ENCODE assay signal across 8 cellular contexts in genomic region chr1:200029624-200030074, GRCh38. TPM values are rescaled to one million over a fixed set of nuclear protein-coding genes. Genes with fewer than 3 reads are reported as not detected.
DNase-seq lines count a peak whose midpoint lies in the region; ATAC-seq, FAIRE-seq and TF ChIP-seq lines count a peak whose summit lies in the region.

No MANE protein-coding gene starts in this region.

- no peak for FAIRE-seq in kidney (lab: Jason Lieb, UNC)

- CTCF ChIA-PET in activated CD4-positive, alpha-beta T cell treated with anti-CD3 and anti-CD28 coated beads, Interleukin-2, amount 10 ng/mL, durations not matched to agents 7 days and 5 days (lab: Charles Lee) = no interaction called here

- no peak overlapping the region for H3K27ac Mint-ChIP-seq in activated CD4-positive, alpha-beta T cell treated with anti-CD3 and anti-CD28 coated beads, Interleukin-2, amount 10 ng/mL, durations not matched to agents 7 days and 5 days
- H3K27ac Mint-ChIP-seq in activated T-helper 2 cell treated with anti-CD3 and anti-CD28 coated beads, Interferon-gamma antibody, Interleukin-2, Interleukin-4, amounts not matched to agents 10 μg/mL and 5 μg/mL and 100 μg/mL, durations not matched to agents 14 hours and 24 hours and 36 hours = no peak overlapping the region

- H3K9me3 ChIP-seq in kidney (ENCODE audit: control insufficient read depth in 1 of 2, low read length in 2 of 2) = no peaks in the 10 kb centered on the region
- no peaks in the 10 kb centered on the region for H3K9me3 ChIP-seq in stomach smooth muscle (ENCODE audit: control insufficient read depth in 2 of 2, low read length in 2 of 2)

- H3K27me3 ChIP-seq in stomach smooth muscle (ENCODE audit: control insufficient read depth in 1 of 2, insufficient read depth in 2 of 2, low read length in 2 of 2) = peaks cover 40 to 44% of the 10 kb centered on the region in 2 donors

- no peak for DNase-seq in activated CD4-positive, alpha-beta T cell treated with anti-CD3 and anti-CD28 coated beads, Interleukin-2, amount 10 ng/mL, durations not matched to agents 7 days and 5 days
- DNase-seq in activated CD4-positive, alpha-beta T cell treated with anti-CD3 and anti-CD28 coated beads, Interleukin-2, amount 50 U/mL, for 48 hours = no peak
- DNase-seq in activated T-helper 2 cell treated with anti-CD3 and anti-CD28 coated beads, Interferon-gamma antibody, Interleukin-2, Interleukin-4, amounts not matched to agents 10 μg/mL and 5 μg/mL and 100 μg/mL, durations not matched to agents 14 hours and 24 hours and 36 hours (ENCODE audit: low spot score) = no peak
- DNase-seq in kidney (no peak), inferior parietal cortex (ENCODE audit: extremely low spot score) (no peak)

- no peaks in the 10 kb centered on the region for H3K36me3 ChIP-seq in kidney (ENCODE audit: control insufficient read depth in 1 of 2, insufficient read depth in 2 of 2, low read length in 2 of 2)
- H3K36me3 ChIP-seq in stomach smooth muscle (ENCODE audit: control insufficient read depth in 2 of 2, insufficient read depth in 2 of 2, low read length in 2 of 2) = no peaks in the 10 kb centered on the region

- peaks cover 46% of the 10 kb centered on the region for H3K27me3 Mint-ChIP-seq in activated CD4-positive, alpha-beta T cell treated with anti-CD3 and anti-CD28 coated beads, Interleukin-2, amount 10 ng/mL, durations not matched to agents 7 days and 5 days
- H3K27me3 Mint-ChIP-seq in activated T-helper 2 cell treated with anti-CD3 and anti-CD28 coated beads, Interferon-gamma antibody, Interleukin-2, Interleukin-4, amounts not matched to agents 10 μg/mL and 5 μg/mL and 100 μg/mL, durations not matched to agents 14 hours and 24 hours and 36 hours (ENCODE audit: low read depth) = peaks cover 53% of the 10 kb centered on the region

- POLR2A ChIA-PET in activated CD4-positive, alpha-beta T cell treated with anti-CD3 and anti-CD28 coated beads, Interleukin-2, amount 10 ng/mL, durations not matched to agents 7 days and 5 days (lab: Charles Lee) = interaction anchor here (0.6 kb wide), 1 partner anchor 163 kb away, joined by 3 read pairs; no protein-coding TSS in a partner anchor

- peak overlapping the region; percentile 28 for H3K4me3 Mint-ChIP-seq in activated CD4-positive, alpha-beta T cell treated with anti-CD3 and anti-CD28 coated beads, Interleukin-2, amount 10 ng/mL, durations not matched to agents 7 days and 5 days
- peak overlapping the region; percentile 30 for H3K4me3 Mint-ChIP-seq in activated T-helper 2 cell treated with anti-CD3 and anti-CD28 coated beads, Interferon-gamma antibody, Interleukin-2, Interleukin-4, amounts not matched to agents 10 μg/mL and 5 μg/mL and 100 μg/mL, durations not matched to agents 14 hours and 24 hours and 36 hours (ENCODE audit: low read depth)

- peak overlapping the region; percentile 50 to 58 for H3K4me3 ChIP-seq in kidney (ENCODE audit: low read length in 2 of 2)
- peak overlapping the region; percentile 53 to 67 for H3K4me3 ChIP-seq in stomach smooth muscle (ENCODE audit: low read length in 2 of 2)

- H3K36me3 Mint-ChIP-seq in activated CD4-positive, alpha-beta T cell treated with anti-CD3 and anti-CD28 coated beads, Interleukin-2, amount 10 ng/mL, durations not matched to agents 7 days and 5 days (ENCODE audit: low read depth) = no peaks in the 10 kb centered on the region
- H3K36me3 Mint-ChIP-seq in activated T-helper 2 cell treated with anti-CD3 and anti-CD28 coated beads, Interferon-gamma antibody, Interleukin-2, Interleukin-4, amounts not matched to agents 10 μg/mL and 5 μg/mL and 100 μg/mL, durations not matched to agents 14 hours and 24 hours and 36 hours (ENCODE audit: low read depth) = no peaks in the 10 kb centered on the region

- no peak for TF ChIP-seq CTCF in kidney (IDR thresholded peaks at IDR 0.05; ENCODE audit: borderline replicate concordance, extremely low read depth, insufficient read depth)

- H3K9me3 Mint-ChIP-seq in activated CD4-positive, alpha-beta T cell treated with anti-CD3 and anti-CD28 coated beads, Interleukin-2, amount 10 ng/mL, durations not matched to agents 7 days and 5 days = no peaks in the 10 kb centered on the region
- no peaks in the 10 kb centered on the region for H3K9me3 Mint-ChIP-seq in activated T-helper 2 cell treated with anti-CD3 and anti-CD28 coated beads, Interferon-gamma antibody, Interleukin-2, Interleukin-4, amounts not matched to agents 10 μg/mL and 5 μg/mL and 100 μg/mL, durations not matched to agents 14 hours and 24 hours and 36 hours

- H3K4me1 ChIP-seq in kidney (ENCODE audit: control insufficient read depth in 1 of 2, insufficient read depth in 1 of 2, low read depth in 1 of 2, low read length in 2 of 2) (peaks cover 0 to 3% of the 10 kb centered on the region in 2 donors), stomach smooth muscle (ENCODE audit: control insufficient read depth, insufficient read depth, low read length) (peaks cover 6% of the 10 kb centered on the region)

- H3K9ac ChIP-seq in kidney (ENCODE audit: low read length in 2 of 2) = no peak overlapping the region
- H3K9ac ChIP-seq in stomach smooth muscle (ENCODE audit: low read length in 2 of 2) = no peak overlapping the region

- intact Hi-C loops in activated T-helper 2 cell treated with anti-CD3 and anti-CD28 coated beads, Interferon-gamma antibody, Interleukin-2, Interleukin-4, amounts not matched to agents 10 μg/mL and 5 μg/mL and 100 μg/mL, durations not matched to agents 14 hours and 24 hours and 36 hours (cut with micrococcal nuclease) = loop anchor here (2.0 to 10.0 kb wide), 2 partner anchors 13 to 345 kb away; no protein-coding TSS in a partner anchor
- intact Hi-C loops in kidney (cut with DNase I) = no loop called here

- H3K27ac ChIP-seq in kidney (ENCODE audit: low read depth in 2 of 2, low read length in 2 of 2) (no peak overlapping the region), stomach smooth muscle (ENCODE audit: low read length) (no peak overlapping the region)

- peaks cover 4% of the 10 kb centered on the region for H3K4me1 Mint-ChIP-seq in activated CD4-positive, alpha-beta T cell treated with anti-CD3 and anti-CD28 coated beads, Interleukin-2, amount 10 ng/mL, durations not matched to agents 7 days and 5 days
- H3K4me1 Mint-ChIP-seq in activated T-helper 2 cell treated with anti-CD3 and anti-CD28 coated beads, Interferon-gamma antibody, Interleukin-2, Interleukin-4, amounts not matched to agents 10 μg/mL and 5 μg/mL and 100 μg/mL, durations not matched to agents 14 hours and 24 hours and 36 hours (ENCODE audit: low read depth) = peaks cover 3% of the 10 kb centered on the region

- ATAC-seq in GM21825 (IDR thresholded peaks at IDR 0.05; ENCODE audit: unreplicated experiment) (no peak), HG02973 (IDR thresholded peaks at IDR 0.05; ENCODE audit: unreplicated experiment) (no peak)

RNA-seq across cellular contexts. Expression of gene NR5A2, which starts 2.1 kb away (rescaled TPM):
- not detected for total RNA-seq in activated CD4-positive, alpha-beta T cell treated with anti-CD3 and anti-CD28 coated beads, Interleukin-2, amount 10 ng/mL, durations not matched to agents 7 days and 5 days
- not detected in 2 replicates for total RNA-seq in activated T-helper 2 cell treated with anti-CD3 and anti-CD28 coated beads, Interferon-gamma antibody, Interleukin-2, Interleukin-4, amounts not matched to agents 10 μg/mL and 5 μg/mL and 100 μg/mL, durations not matched to agents 14 hours and 24 hours and 36 hours
- 6.3 TPM for total RNA-seq in kidney
- 0.13 TPM for polyA plus RNA-seq in kidney (ENCODE audit: insufficient read depth, low read depth, low replicate concordance)
